9 cellular contexts compared by ENCODE assay signal in the genomic region with DNA sequence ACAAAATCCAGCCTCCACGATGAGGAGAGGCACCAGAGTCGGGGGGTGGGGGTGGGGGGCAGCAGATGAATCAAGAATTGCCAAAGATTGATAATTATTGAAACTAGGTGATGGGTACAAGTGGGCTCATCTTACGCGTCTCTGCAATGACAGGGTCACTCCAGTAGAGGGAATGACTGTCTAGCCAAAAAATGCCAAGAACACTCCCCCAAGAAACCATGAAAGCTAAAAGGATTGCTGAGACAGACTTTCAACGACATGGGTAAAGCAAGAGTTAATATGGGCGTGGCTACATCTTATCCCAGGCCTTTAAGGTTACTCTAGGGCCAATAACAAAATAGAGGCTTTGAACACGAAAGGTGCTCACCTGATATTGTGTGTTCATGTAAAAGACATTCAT.
A peak's percentile ranks its signal among the peaks of the same experiment; 100 is the strongest.
DNase-seq lines count a peak whose midpoint lies in the region; ATAC-seq and TF ChIP-seq lines count a peak whose summit lies in the region.
"Had no signal": no experiment of that assay in that cellular context is flagged by ENCODE, and none has a peak within 500 bp of the region (broad histone marks: within the 10 kb centered on the region; RNA-seq: fewer than 3 reads in every experiment).

No MANE protein-coding gene starts in this region.

- H3K4me1 ChIP-seq in HAP-1: no peaks in the 10 kb centered on the region; the same call in 1 of the 2 replicates
- peaks cover 28% of the 10 kb centered on the region for H3K4me1 ChIP-seq in PC-9 (replicated peaks; ENCODE audit: insufficient read depth)

- 0 out of 2 replicates have a peak, but pooled peaks have one; percentile 11 for TF ChIP-seq CTCF in PC-9 (conservative IDR thresholded peaks at IDR 0.05)

- H3K36me3 ChIP-seq in HAP-1 (replicated peaks): peaks cover 6% of the 10 kb centered on the region; the same call in 1 of the 2 replicates
- peaks cover 13% of the 10 kb centered on the region for H3K36me3 ChIP-seq in PC-9 (ENCODE audit: low read depth)

- no peak overlapping the region for H2AFZ ChIP-seq in PC-9

- H3K79me2 ChIP-seq in PC-9 (ENCODE audit: low read depth): peaks cover 2% of the 10 kb centered on the region

- ATAC-seq in GM19023 (IDR thresholded peaks at IDR 0.05; ENCODE audit: unreplicated experiment): no peak
- ATAC-seq: naive thymus-derived CD8-positive, alpha-beta T cell had no signal

- POLR2A ChIA-PET in PC-9 (lab: Charles Lee; ENCODE audit: unreplicated experiment): no interaction called here

- no peaks in the 10 kb centered on the region for H4K20me1 ChIP-seq in PC-9 (ENCODE audit: insufficient read depth)

- H3K9me3 ChIP-seq in HAP-1 (no peaks in the 10 kb centered on the region), PC-9 (ENCODE audit: insufficient read depth, low read depth) (no peaks in the 10 kb centered on the region)

- peak; percentile 8 for DNase-seq in Daoy (ENCODE audit: low read depth)
- DNase-seq in HAP-1 (ENCODE audit: low spot score in 2 of 2): peak; percentile 36 to 65
- no peak for DNase-seq in PC-9
- peak; percentile 62 for DNase-seq in iPS DF 4.7 (ENCODE audit: extremely low read depth, low spot score)
- no peak for DNase-seq in cerebellar cortex (ENCODE audit: low spot score)
- DNase-seq in globus pallidus (ENCODE audit: low spot score): no peak
- no peak for DNase-seq in AG08396 (ENCODE audit: low spot score)

- no peak overlapping the region for H3K27ac ChIP-seq in PC-9

- no TSS peak for BruUV-seq in PC-9 (replicated peaks; lab: Mats Ljungman, UMichigan)

- CTCF ChIA-PET in PC-9 (lab: Charles Lee): no interaction called here

- intact Hi-C loops in PC-9 (cut with micrococcal nuclease; ENCODE audit: unreplicated experiment): no loop called here

- H3K4me3 ChIP-seq in HAP-1 (no peak overlapping the region), PC-9 (no peak overlapping the region)

- in situ Hi-C loops in HAP-1 (cut with MboI; ENCODE audit: low sequenced_read_pairs): no loop called here

- H3F3A ChIP-seq in PC-9 (ENCODE audit: insufficient read depth, low read depth): peaks cover 14% of the 10 kb centered on the region; the same call in 1 of the 2 replicates

- no peaks in the 10 kb centered on the region for H3K27me3 ChIP-seq in HAP-1 (ENCODE audit: low read depth)
- no peaks in the 10 kb centered on the region for H3K27me3 ChIP-seq in PC-9 (ENCODE audit: insufficient read depth, low read depth)

- H3K9me2 ChIP-seq in PC-9 (ENCODE audit: insufficient read depth): no peaks in the 10 kb centered on the region

- H3K4me2 ChIP-seq in PC-9: no peak overlapping the region

Comparison
In these comparisons a context has a peak if more than half of its experiments do, and no peak if none do; other contexts are left out.
1. DNase-seq: peak in Daoy (single experiment), HAP-1 (2 of 2) and iPS DF 4.7 (single experiment); none in PC-9 (0 of 2), cerebellar cortex (single experiment), globus pallidus (single experiment) and AG08396 (single experiment).